Comparison of ENCODE assay signal across 24 cellular contexts in the genomic region with DNA sequence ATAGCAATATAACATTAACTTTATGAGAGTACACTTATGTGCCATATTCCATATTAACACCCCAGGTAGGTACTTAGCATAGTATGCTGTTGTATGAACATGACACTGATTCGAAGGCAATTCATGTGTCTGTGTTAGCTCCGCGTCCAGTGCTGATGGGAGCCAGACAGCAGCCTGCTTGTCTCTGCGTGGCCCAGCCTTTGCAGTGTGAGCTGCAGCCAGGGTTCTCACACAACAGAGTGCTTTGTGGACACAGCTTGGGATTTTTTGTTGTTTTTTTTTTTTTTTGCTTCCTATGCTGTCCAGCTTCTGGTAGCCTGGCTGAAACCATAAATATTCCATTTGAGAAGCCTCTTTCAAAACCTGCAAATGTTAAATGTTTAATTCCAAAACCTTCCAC.
DNase-seq lines count a peak whose midpoint lies in the region; ATAC-seq, FAIRE-seq and TF ChIP-seq lines count a peak whose summit lies in the region.
"Had no signal": no experiment of that assay in that cellular context is flagged by ENCODE, and none has a peak within 500 bp of the region (broad histone marks: within the 10 kb centered on the region; RNA-seq: fewer than 3 reads in every experiment).

No MANE protein-coding gene starts in this region.

- TF ChIP-seq CTCF in CD4-positive, alpha-beta T cell (IDR thresholded peaks at IDR 0.05): no peak

- no peaks in the 10 kb centered on the region for H3K36me3 Mint-ChIP-seq in CD4-positive, alpha-beta T cell (ENCODE audit: low read depth)
- H3K36me3 Mint-ChIP-seq: CD8-positive, alpha-beta memory T cell had no signal

- H3K27ac Mint-ChIP-seq in CD4-positive, alpha-beta T cell: no peak overlapping the region
- H3K27ac Mint-ChIP-seq: CD8-positive, alpha-beta memory T cell had no signal

- no peaks in the 10 kb centered on the region for H3K4me1 Mint-ChIP-seq in CD4-positive, alpha-beta T cell (ENCODE audit: low read depth)
- H3K4me1 Mint-ChIP-seq: CD8-positive, alpha-beta memory T cell had no signal

- no peaks in the 10 kb centered on the region for H3K9me3 Mint-ChIP-seq in CD4-positive, alpha-beta T cell
- H3K9me3 Mint-ChIP-seq: CD8-positive, alpha-beta memory T cell had no signal

- no peak overlapping the region for H3K4me3 Mint-ChIP-seq in CD4-positive, alpha-beta T cell
- H3K4me3 Mint-ChIP-seq: CD8-positive, alpha-beta memory T cell had no signal

- no peak for ATAC-seq in GM18511 (IDR thresholded peaks at IDR 0.05; ENCODE audit: unreplicated experiment)
- no peak for ATAC-seq in CD4-positive, alpha-beta T cell (ENCODE audit: poor library complexity)
- ATAC-seq in GM21576 (IDR thresholded peaks at IDR 0.05; ENCODE audit: unreplicated experiment): no peak

- H3K27ac ChIP-seq in CD4-positive, alpha-beta T cell (ENCODE audit: low read depth, low read length): no peak overlapping the region
- H3K27ac ChIP-seq: 22Rv1; BLaER1 treated with 17β-estradiol and CSF1 and Interleukin-3, amounts not matched to agents 10 nM and 100 nM; PC-9; SK-N-MC had no signal

- H3K27me3 Mint-ChIP-seq in CD4-positive, alpha-beta T cell: peaks cover 13% of the 10 kb centered on the region

- POLR2A ChIA-PET in HEK293T (lab: Yijun Ruan, JAX): no interaction called here
- POLR2A ChIA-PET in CD4-positive, alpha-beta T cell (lab: Charles Lee): no interaction called here

- peak; percentile 58 for FAIRE-seq in frontal cortex (lab: Jason Lieb, UNC)
- FAIRE-seq: GM18507, GM19239 had no signal

- intact Hi-C loops in CD4-positive, alpha-beta T cell (cut with DNase I, micrococcal nuclease): no loop called here

- CTCF ChIA-PET in HEK293T (lab: Yijun Ruan, JAX): no interaction called here
- CTCF ChIA-PET in CD4-positive, alpha-beta T cell (lab: Charles Lee): no interaction called here

- DNase-seq in Ammon's horn (ENCODE audit: low spot score): peak; percentile 90
- peak; percentile 34 to 59 for DNase-seq in frontal cortex (ENCODE audit: low spot score in 2 of 2)
- peak; percentile 90 for DNase-seq in medulla oblongata (ENCODE audit: extremely low spot score)
- DNase-seq in putamen (ENCODE audit: low spot score): peak; percentile 76
- DNase-seq in HEK293T (ENCODE audit: extremely low spot score): no peak
- DNase-seq in CD4-positive, alpha-beta T cell: no peak
- DNase-seq: ACHN; CD8-positive, alpha-beta memory T cell; GDM1; MG63; NCI-H1417; NCI-H1694 treated with DMSO at 0.1 percent for 48 hours; NCI-H2081 treated with DMSO at 0.1 percent for 48 hours; NCI-H69; PC-9; RPMI8226; SHP77 had no signal

- no peaks in the 10 kb centered on the region for H3K27me3 ChIP-seq in CD4-positive, alpha-beta T cell (ENCODE audit: control insufficient read depth, insufficient read depth, low read length)
- H3K27me3 ChIP-seq: BLaER1 treated with 17β-estradiol and CSF1 and Interleukin-3, amounts not matched to agents 10 nM and 100 nM; MG63 had no signal

- no peaks in the 10 kb centered on the region for H3K9me3 ChIP-seq in CD4-positive, alpha-beta T cell (ENCODE audit: control insufficient read depth, low read length)
- H3K9me3 ChIP-seq: MG63 had no signal

TF ChIP-seq in HEK293T, 16 proteins besides CTCF, POLR2A, EP300 and RAD21:
- TF ChIP-seq CTBP1 (IDR thresholded peaks at IDR 0.05; ENCODE audit: borderline replicate concordance): no peak
- TF ChIP-seq NFRKB (IDR thresholded peaks at IDR 0.05): no peak
- TF ChIP-seq SP1 (IDR thresholded peaks at IDR 0.05): no peak
- TF ChIP-seq ZNF384 (IDR thresholded peaks at IDR 0.05): no peak
- no peak for TF ChIP-seq ARNT (IDR thresholded peaks at IDR 0.05)
- TF ChIP-seq L3MBTL2 (conservative IDR thresholded peaks at IDR 0.05): no peak
- TF ChIP-seq FOXM1 (IDR thresholded peaks at IDR 0.05; ENCODE audit: borderline replicate concordance): no peak
- no peak for TF ChIP-seq SUZ12 (IDR thresholded peaks at IDR 0.05)
- TF ChIP-seq, protein P1, sequence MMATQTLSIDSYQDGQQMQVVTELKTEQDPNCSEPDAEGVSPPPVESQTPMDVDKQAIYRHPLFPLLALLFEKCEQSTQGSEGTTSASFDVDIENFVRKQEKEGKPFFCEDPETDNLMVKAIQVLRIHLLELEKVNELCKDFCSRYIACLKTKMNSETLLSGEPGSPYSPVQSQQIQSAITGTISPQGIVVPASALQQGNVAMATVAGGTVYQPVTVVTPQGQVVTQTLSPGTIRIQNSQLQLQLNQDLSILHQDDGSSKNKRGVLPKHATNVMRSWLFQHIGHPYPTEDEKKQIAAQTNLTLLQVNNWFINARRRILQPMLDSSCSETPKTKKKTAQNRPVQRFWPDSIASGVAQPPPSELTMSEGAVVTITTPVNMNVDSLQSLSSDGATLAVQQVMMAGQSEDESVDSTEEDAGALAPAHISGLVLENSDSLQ (IDR thresholded peaks at IDR 0.05): no peak
- TF ChIP-seq FOXK2 (IDR thresholded peaks at IDR 0.05): no peak

Comparison
In these comparisons a context has a peak if more than half of its experiments do, and no peak if none do; other contexts are left out.
1. DNase-seq: peak in Ammon's horn (single experiment), frontal cortex (2 of 2), medulla oblongata (single experiment) and putamen (single experiment); none in HEK293T (single experiment) and CD4-positive, alpha-beta T cell (0 of 10).